ENCODE assay signal across 19 cellular contexts in the genomic region with DNA sequence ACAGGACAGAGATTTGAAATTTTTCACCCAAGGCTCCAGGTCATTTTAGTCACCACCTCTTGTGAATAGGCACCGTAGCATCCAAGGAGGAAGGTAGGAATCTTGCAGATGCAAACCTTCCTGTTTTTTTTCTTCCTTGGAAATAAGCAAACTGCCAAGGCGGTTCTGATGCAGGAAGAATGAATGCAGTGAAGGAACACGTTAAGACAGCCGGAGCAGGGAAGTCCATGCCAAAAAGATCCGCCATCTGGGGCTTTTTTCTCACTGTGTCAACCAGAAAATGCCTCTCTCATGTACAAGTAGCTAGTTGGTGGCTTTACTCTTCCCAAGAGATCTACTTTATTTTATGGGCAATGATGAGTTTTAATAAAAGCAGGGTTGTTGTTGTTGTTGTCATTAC.
DNase-seq lines count a peak whose midpoint lies in the region; ATAC-seq and TF ChIP-seq lines count a peak whose summit lies in the region.
"Had no signal": no experiment of that assay in that cellular context is flagged by ENCODE, and none has a peak within 500 bp of the region (broad histone marks: within the 10 kb centered on the region; RNA-seq: fewer than 3 reads in every experiment).

No MANE protein-coding gene starts in this region.

- peaks cover 5 to 15% (median 8%) of the 10 kb centered on the region in 5 experiments for H3K9me3 Mint-ChIP-seq in brain
- H3K9me3 Mint-ChIP-seq: CD4-positive, alpha-beta T cell; CD8-positive, alpha-beta T cell had no signal

- peaks cover 8% of the 10 kb centered on the region for H3K36me3 Mint-ChIP-seq in brain

- 0 out of 2 replicates have a peak overlapping the region, but pooled peaks have one; percentile 69 for H3K27ac ChIP-seq in 22Rv1
- H3K27ac ChIP-seq: A549; BLaER1 treated with 17β-estradiol and CSF1 and Interleukin-3, amounts not matched to agents 10 nM and 100 nM; C4-2B had no signal

- DNase-seq in G401 (ENCODE audit: low spot score), result peak; percentile 81
- peak; percentile 59 for DNase-seq in cerebellum (ENCODE audit: low spot score)
- no peak for DNase-seq in NAMALWA (ENCODE audit: low spot score)
- no peak for DNase-seq in GM19238 (ENCODE audit: insufficient read length, low spot score)
- DNase-seq in NCI-H526 treated with DMSO at 0.1 percent for 48 hours (lab: John Stamatoyannopoulos, UW), result no peak
- DNase-seq: AML-193; Calu3; CD4-positive, alpha-beta T cell; CD8-positive, alpha-beta T cell; DMS79 treated with DMSO at 0.1 percent for 48 hours; GDM1 had no signal

- no peaks in the 10 kb centered on the region for H3K4me1 Mint-ChIP-seq in brain
- H3K4me1 Mint-ChIP-seq: B cell had no signal

- in situ Hi-C loops in G401 (cut with HindIII; ENCODE audit: low sequenced_read_pairs), result no loop called here

- peaks cover 4% of the 10 kb centered on the region for H3K27me3 Mint-ChIP-seq in brain
- H3K27me3 Mint-ChIP-seq: B cell; CD4-positive, alpha-beta T cell had no signal

- ATAC-seq in GM18519 (IDR thresholded peaks at IDR 0.05; ENCODE audit: low FRiP score, unreplicated experiment), result no peak
- ATAC-seq: A549; CD8-positive, alpha-beta T cell; GM12878 had no signal

- TF ChIP-seq CTCF in 22Rv1 (IDR thresholded peaks at IDR 0.05) (no peak), brain (conservative IDR thresholded peaks at IDR 0.05) (no peak)

- H3K27ac Mint-ChIP-seq in brain, result peak overlapping the region in 3 of 5 experiments; percentile 0 to 85 (median 48)
- H3K27ac Mint-ChIP-seq: B cell; CD4-positive, alpha-beta T cell; CD8-positive, alpha-beta T cell had no signal

- H3K4me3 Mint-ChIP-seq in brain, result peak overlapping the region in 2 of 5 experiments; percentile 8 to 36
- H3K4me3 Mint-ChIP-seq: B cell; CD4-positive, alpha-beta T cell; CD8-positive, alpha-beta T cell had no signal

Comparison
In these comparisons a context has a peak if more than half of its experiments do, and no peak if none do; other contexts are left out.
1. DNase-seq: peak in G401 (single experiment) and cerebellum (single experiment); none in NAMALWA (single experiment), GM19238 (single experiment) and NCI-H526 treated with DMSO at 0.1 percent for 48 hours (single experiment).